Comparison of ENCODE assay signal across 8 cellular contexts in genomic region chr11:111601979-111602864, GRCh38. TPM values are rescaled to one million over a fixed set of nuclear protein-coding genes. Genes with fewer than 3 reads are reported as not detected.
A peak's percentile ranks its signal among the peaks of the same experiment; 100 is the strongest.
DNase-seq lines count a peak whose midpoint lies in the region; ATAC-seq, FAIRE-seq and TF ChIP-seq lines count a peak whose summit lies in the region.

SIK2 (plus strand) TSS chr11:111602449; CDS start chr11:111602564, 115 bp downstream.

- H3K9me2 ChIP-seq in DOHH2 (replicated peaks; ENCODE audit: control insufficient read depth, low read length) = no peaks in the 10 kb centered on the region

- intact Hi-C loops in naive thymus-derived CD4-positive, alpha-beta T cell (cut with micrococcal nuclease) = loop anchor here (1.0 to 5.0 kb wide), 12 partner anchors 15 to 625 kb away; partner anchors contain the start of genes ALG9 (in 2 of the 2), CFAP68 (in 2 of the 2), FDXACB1 (in 2 of the 2) and PPP2R1B (in 2 of the 2)

- H3K4me3 Mint-ChIP-seq in naive thymus-derived CD4-positive, alpha-beta T cell = peak within 1 kb of the TSS; percentile 92 to 99 (median 96)
- peak within 1 kb of the TSS; percentile 87 for H3K4me3 Mint-ChIP-seq in stimulated activated naive B cell treated with anti-CD40 and anti-IgM and Interleukin-4, amounts not matched to agents 10 μg/mL and 1 μg/mL and 100 μg/mL, for 72 hours

- peak within 1 kb of the TSS; percentile 82 for H2AFZ ChIP-seq in KMS-11 (ENCODE audit: low read depth)
- peak within 1 kb of the TSS; percentile 88 for H2AFZ ChIP-seq in fibroblast of lung (ENCODE audit: low read length)

- peaks cover 16 to 33% (median 25%) of the 10 kb centered on the region in 7 donors for H3K4me1 Mint-ChIP-seq in naive thymus-derived CD4-positive, alpha-beta T cell
- peaks cover 16 to 28% of the 10 kb centered on the region in 2 donors for H3K4me1 Mint-ChIP-seq in stimulated activated naive B cell treated with anti-CD40 and anti-IgM and Interleukin-4, amounts not matched to agents 10 μg/mL and 1 μg/mL and 100 μg/mL, for 72 hours

- H3K9me3 ChIP-seq in DOHH2 (ENCODE audit: control insufficient read depth, insufficient read depth, low read length) (no peaks in the 10 kb centered on the region), fibroblast of lung (ENCODE audit: control insufficient read depth, insufficient read depth, low read depth, low read length) (no peaks in the 10 kb centered on the region)
- H3K9me3 ChIP-seq in naive thymus-derived CD4-positive, alpha-beta T cell (ENCODE audit: control insufficient read depth in 2 of 3, low read length in 3 of 3) = no peaks in the 10 kb centered on the region

- H3K9ac ChIP-seq in KMS-11 (peak within 1 kb of the TSS; percentile 80), fibroblast of lung (ENCODE audit: insufficient read depth, low read length) (peak within 1 kb of the TSS; percentile 100)

- H3K4me1 ChIP-seq in DOHH2 (ENCODE audit: control insufficient read depth, low read length) = peaks cover 29% of the 10 kb centered on the region
- H3K4me1 ChIP-seq in KMS-11 (ENCODE audit: low read depth, poor library complexity, severe bottlenecking) = peaks cover 18% of the 10 kb centered on the region
- peaks cover 11% of the 10 kb centered on the region for H3K4me1 ChIP-seq in fibroblast of lung (ENCODE audit: control insufficient read depth, extremely low read depth, insufficient read depth, low read length)
- peaks cover 8 to 11% of the 10 kb centered on the region in 2 donors for H3K4me1 ChIP-seq in naive thymus-derived CD4-positive, alpha-beta T cell (ENCODE audit: control insufficient read depth in 2 of 2, insufficient read depth in 2 of 2, low read length in 2 of 2)

- H3F3A ChIP-seq in DOHH2 (ENCODE audit: control insufficient read depth, insufficient read depth) = peaks cover 11% of the 10 kb centered on the region

- H3K27ac ChIP-seq in DOHH2 (ENCODE audit: low read depth, low read length) = peak within 1 kb of the TSS; percentile 41
- peak within 1 kb of the TSS; percentile 67 for H3K27ac ChIP-seq in KMS-11
- peak within 1 kb of the TSS; percentile 99 for H3K27ac ChIP-seq in fibroblast of lung (ENCODE audit: insufficient read depth, low read length)
- peak within 1 kb of the TSS; percentile 93 for H3K27ac ChIP-seq in naive thymus-derived CD4-positive, alpha-beta T cell (ENCODE audit: low read depth, low read length)

- H4K20me1 ChIP-seq in DOHH2 (ENCODE audit: control insufficient read depth, insufficient read depth, low read depth, low read length) (peaks cover 18% of the 10 kb centered on the region; the same call in 1 of the 2 replicates), KMS-11 (ENCODE audit: insufficient read depth) (0 out of 2 replicates have a peak, but pooled peaks cover 2% of the 10 kb centered on the region), fibroblast of lung (ENCODE audit: control insufficient read depth, extremely low read depth, insufficient read depth, low read length) (no peaks in the 10 kb centered on the region)

- H3K79me2 ChIP-seq in DOHH2 (ENCODE audit: control insufficient read depth, low read length) (peaks cover 46% of the 10 kb centered on the region), KMS-11 (ENCODE audit: insufficient read depth, low read depth) (peaks cover 38% of the 10 kb centered on the region; the same call in 1 of the 2 replicates), fibroblast of lung (ENCODE audit: control insufficient read depth, insufficient read depth, low read length) (peaks cover 45% of the 10 kb centered on the region)

- peak within 1 kb of the TSS; percentile 92 for H3K4me3 ChIP-seq in DOHH2 (ENCODE audit: low read length)
- no peak within 1 kb of the TSS for H3K4me3 ChIP-seq in KMS-11 (IDR thresholded peaks at IDR 0.05; ENCODE audit: insufficient read depth, low read depth, low read length)
- peak within 1 kb of the TSS; percentile 76 to 88 (median 81) for H3K4me3 ChIP-seq in fibroblast of lung (replicated peaks in 1 of 4; ENCODE audit: control extremely low read depth in 1 of 4, insufficient read depth in 1 of 4, low read depth in 3 of 4, low read length in 4 of 4)
- peak within 1 kb of the TSS; percentile 77 for H3K4me3 ChIP-seq in naive thymus-derived CD4-positive, alpha-beta T cell (ENCODE audit: low read length)

- FAIRE-seq in RCC 7860 (lab: Jason Lieb, UNC) = no peak

- H3K4me2 ChIP-seq in DOHH2 (ENCODE audit: low read length) (peak within 1 kb of the TSS; percentile 89), KMS-11 (peak within 1 kb of the TSS; percentile 77), fibroblast of lung (ENCODE audit: extremely low read depth, insufficient read depth, low read length) (peak within 1 kb of the TSS; percentile 97)

- POLR2A ChIA-PET in naive thymus-derived CD4-positive, alpha-beta T cell (lab: Charles Lee) = interaction anchor here (0.9 to 1.5 kb wide), 3 partner anchors 163 to 174 kb away, joined by 3 to 4 read pairs (median 4); partner anchors contain the start of gene PPP2R1B

- H3K36me3 ChIP-seq in DOHH2 (ENCODE audit: control insufficient read depth, low read length) (peaks cover 6% of the 10 kb centered on the region), KMS-11 (ENCODE audit: insufficient read depth) (no peaks in the 10 kb centered on the region), fibroblast of lung (ENCODE audit: control insufficient read depth, insufficient read depth, low read length) (no peaks in the 10 kb centered on the region)
- peaks cover 0 to 4% (median 0%) of the 10 kb centered on the region in 3 experiments for H3K36me3 ChIP-seq in naive thymus-derived CD4-positive, alpha-beta T cell (ENCODE audit: control insufficient read depth in 2 of 3, insufficient read depth in 3 of 3, low read length in 3 of 3)

- H3K27me3 Mint-ChIP-seq in naive thymus-derived CD4-positive, alpha-beta T cell = peaks cover 0 to 6% (median 0%) of the 10 kb centered on the region in 5 donors
- no peaks in the 10 kb centered on the region for H3K27me3 Mint-ChIP-seq in stimulated activated naive B cell treated with anti-CD40 and anti-IgM and Interleukin-4, amounts not matched to agents 10 μg/mL and 1 μg/mL and 100 μg/mL, for 72 hours

- peaks cover 0 to 4% (median 0%) of the 10 kb centered on the region in 5 donors for H3K36me3 Mint-ChIP-seq in naive thymus-derived CD4-positive, alpha-beta T cell
- no peaks in the 10 kb centered on the region for H3K36me3 Mint-ChIP-seq in stimulated activated naive B cell treated with anti-CD40 and anti-IgM and Interleukin-4, amounts not matched to agents 10 μg/mL and 1 μg/mL and 100 μg/mL, for 72 hours

- ATAC-seq in GM21786 (IDR thresholded peaks at IDR 0.05; ENCODE audit: unreplicated experiment) = peak; percentile 81
- peak; percentile 93 for ATAC-seq in naive thymus-derived CD4-positive, alpha-beta T cell
- ATAC-seq in stimulated activated naive B cell treated with anti-CD40 and anti-IgM and Interleukin-4, amounts not matched to agents 10 μg/mL and 1 μg/mL and 100 μg/mL, for 72 hours (replicated peaks) = peak; percentile 88

- no peaks in the 10 kb centered on the region for H3K27me3 ChIP-seq in DOHH2 (ENCODE audit: control insufficient read depth, low read length)
- no peaks in the 10 kb centered on the region for H3K27me3 ChIP-seq in KMS-11 (ENCODE audit: insufficient read depth, low read depth)
- no peaks in the 10 kb centered on the region for H3K27me3 ChIP-seq in fibroblast of lung (ENCODE audit: control insufficient read depth, insufficient read depth, low read length)
- no peaks in the 10 kb centered on the region for H3K27me3 ChIP-seq in naive thymus-derived CD4-positive, alpha-beta T cell (ENCODE audit: control insufficient read depth in 2 of 2, insufficient read depth in 2 of 2, low read length in 2 of 2)

- peak; percentile 82 for DNase-seq in RCC 7860 (ENCODE audit: low spot score)
- peak; percentile 55 to 86 for DNase-seq in activated T-helper 1 cell treated with anti-CD3 and anti-CD28 coated beads, Interleukin-2, amount 50 U/mL, for 16 hours (ENCODE audit: low read depth in 1 of 2, low spot score in 1 of 2)
- peak; percentile 94 to 95 for DNase-seq in fibroblast of lung (ENCODE audit: low read depth in 2 of 2)
- DNase-seq in naive thymus-derived CD4-positive, alpha-beta T cell = peak; percentile 77 to 90 (median 81)
- peak; percentile 88 for DNase-seq in stimulated activated naive B cell treated with anti-CD40 and anti-IgM and Interleukin-4, amounts not matched to agents 10 μg/mL and 1 μg/mL and 100 μg/mL, for 72 hours

- CTCF ChIA-PET in naive thymus-derived CD4-positive, alpha-beta T cell (lab: Charles Lee) = interaction anchor here (1.6 kb wide), 1 partner anchor 13 kb away, joined by 4 read pairs; no protein-coding TSS in a partner anchor

- TF ChIP-seq CTCF in DOHH2 (IDR thresholded peaks at IDR 0.05; ENCODE audit: low read depth, low read length, poor library complexity, severe bottlenecking) = peak; percentile 79
- peak; percentile 34; the same call in 1 of the 2 replicates for TF ChIP-seq CTCF in KMS-11 (conservative IDR thresholded peaks at IDR 0.05; ENCODE audit: low read depth, low read length)
- peak; percentile 80 to 83 for TF ChIP-seq CTCF in fibroblast of lung (conservative IDR thresholded peaks at IDR 0.05 in 1 of 2, IDR thresholded peaks at IDR 0.05 in 1 of 2; ENCODE audit: low read depth in 1 of 2, low read length in 2 of 2)

- peak within 1 kb of the TSS; percentile 84 to 99 (median 95) for H3K27ac Mint-ChIP-seq in naive thymus-derived CD4-positive, alpha-beta T cell
- peak within 1 kb of the TSS; percentile 93 for H3K27ac Mint-ChIP-seq in stimulated activated naive B cell treated with anti-CD40 and anti-IgM and Interleukin-4, amounts not matched to agents 10 μg/mL and 1 μg/mL and 100 μg/mL, for 72 hours

- peaks cover 0 to 4% (median 0%) of the 10 kb centered on the region in 11 donors for H3K9me3 Mint-ChIP-seq in naive thymus-derived CD4-positive, alpha-beta T cell
- no peaks in the 10 kb centered on the region for H3K9me3 Mint-ChIP-seq in stimulated activated naive B cell treated with anti-CD40 and anti-IgM and Interleukin-4, amounts not matched to agents 10 μg/mL and 1 μg/mL and 100 μg/mL, for 72 hours

RNA-seq across cellular contexts. Expression of gene SIK2, which starts in this region (rescaled TPM):
- 11.0 and 16.3 TPM in 2 replicates for total RNA-seq in fibroblast of lung
- 19.3 and 20.1 TPM in 2 replicates for polyA plus RNA-seq in fibroblast of lung
- polyA plus RNA-seq in fibroblast of lung (2012) = 10.0 and 14.1 TPM in 2 replicates
- polyA minus RNA-seq in fibroblast of lung (ENCODE audit: low replicate concordance) = 57.2 and 78.5 TPM in 2 replicates
- 10 to 100 TPM in 2 of 5 experiments, 1 to 10 TPM in 3; 7.3 to 12.9 (median 9.8) TPM for total RNA-seq in naive thymus-derived CD4-positive, alpha-beta T cell
- polyA plus RNA-seq in naive thymus-derived CD4-positive, alpha-beta T cell = under 1 TPM; 0.19 to 0.26 TPM

Comparison
In these comparisons a context has a peak if more than half of its experiments do, and no peak if none do; other contexts are left out.
1. RNA of gene SIK2 (polyA plus RNA-seq): 10.0 to 20.1 TPM in fibroblast of lung; 0.19 to 0.26 TPM in naive thymus-derived CD4-positive, alpha-beta T cell; every median in the first group is over 4 times any median in the second.
2. H3K27ac ChIP-seq: peak in every context shown above with its lines; median percentile 99 in fibroblast of lung; 93 in naive thymus-derived CD4-positive, alpha-beta T cell; 67 in KMS-11; 41 in DOHH2.
3. Peak in every context shown above with its lines, with median percentiles within 50 percentile points of each other: H3K4me2 ChIP-seq, CTCF ChIP-seq, ATAC-seq and DNase-seq.